Comparison of ENCODE assay signal across 11 cellular contexts in the genomic region with DNA sequence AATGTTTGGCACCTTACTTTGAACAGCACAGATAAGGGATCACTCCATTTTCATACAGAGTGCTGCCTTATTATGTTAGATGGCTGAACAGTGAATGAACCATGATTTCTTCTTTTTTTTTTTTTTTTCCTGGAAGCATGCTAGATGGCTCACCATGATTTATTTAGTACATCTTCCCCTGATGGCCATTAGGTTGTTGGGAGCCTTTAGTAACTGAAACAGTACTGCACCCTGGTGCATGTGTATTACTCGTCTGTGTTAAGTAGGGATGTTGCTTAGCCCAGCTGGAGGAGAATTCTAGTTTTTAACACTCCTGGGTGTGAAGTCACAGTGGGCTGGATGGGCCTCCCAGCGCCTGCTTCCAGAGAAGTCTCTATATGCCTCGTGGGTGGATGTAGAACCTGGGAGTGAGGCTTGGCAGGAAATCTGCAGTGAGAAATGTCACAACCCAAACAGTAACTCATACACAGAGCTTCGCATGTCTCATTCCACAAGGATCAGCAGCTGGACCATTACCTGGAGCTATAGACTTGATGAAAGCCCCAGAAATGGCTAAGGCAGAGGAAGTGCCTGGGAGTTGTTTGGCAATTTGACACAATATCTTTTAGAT. TPM values are rescaled to one million over a fixed set of nuclear protein-coding genes. Genes with fewer than 3 reads are reported as not detected.
DNase-seq lines count a peak whose midpoint lies in the region; ATAC-seq and TF ChIP-seq lines count a peak whose summit lies in the region.
"Had no signal": no experiment of that assay in that cellular context is flagged by ENCODE, and none has a peak within 500 bp of the region (broad histone marks: within the 10 kb centered on the region; RNA-seq: fewer than 3 reads in every experiment).

No MANE protein-coding gene starts in this region.

- peak overlapping the region in 2 of 3 donors; percentile 70 to 80 for H3K27ac Mint-ChIP-seq in CD4-positive, CD25-positive, alpha-beta regulatory T cell

- H3K9me3 ChIP-seq in CD4-positive, CD25-positive, alpha-beta regulatory T cell (ENCODE audit: control insufficient read depth in 2 of 2, low read length in 2 of 2): no peaks in the 10 kb centered on the region
- H3K9me3 ChIP-seq in Karpas-422 (ENCODE audit: low read length): no peaks in the 10 kb centered on the region

- in situ Hi-C loops in brain microvascular endothelial cell (cut with HindIII; ENCODE audit: low pct_ligation_motif_present, low sequenced_read_pairs): no loop called here

- H3K27ac ChIP-seq in CD4-positive, CD25-positive, alpha-beta regulatory T cell (ENCODE audit: insufficient read depth, low read length, poor library complexity, severe bottlenecking): no peak overlapping the region
- H3K27ac ChIP-seq in HL-60 (replicated peaks) (0 out of 2 replicates have a peak overlapping the region, but pooled peaks have one; percentile 15), brain microvascular endothelial cell (peak overlapping the region; percentile 68), Karpas-422 (ENCODE audit: low read length) (no peak overlapping the region)

- no peaks in the 10 kb centered on the region for H3K36me3 Mint-ChIP-seq in CD4-positive, CD25-positive, alpha-beta regulatory T cell

- peaks cover 0 to 28% (median 19%) of the 10 kb centered on the region in 4 donors for H3K4me1 Mint-ChIP-seq in CD4-positive, CD25-positive, alpha-beta regulatory T cell

- TF ChIP-seq CTCF in HL-60 (IDR thresholded peaks at IDR 0.05; ENCODE audit: insufficient read depth, low read length) (no peak), brain microvascular endothelial cell (IDR thresholded peaks at IDR 0.05; ENCODE audit: low read depth, low read length, missing control alignments) (no peak)

- H4K20me1 ChIP-seq in Karpas-422 (ENCODE audit: insufficient read depth, low read depth, low read length): no peaks in the 10 kb centered on the region

- DNase-seq in CD4-positive, CD25-positive, alpha-beta regulatory T cell: no peak
- no peak for DNase-seq in HL-60 (ENCODE audit: low read depth in 1 of 2, low spot score in 1 of 2)
- no peak for DNase-seq in brain microvascular endothelial cell
- DNase-seq in middle frontal gyrus (ENCODE audit: extremely low spot score, low spot score): peak; percentile 41
- DNase-seq in GOT3 (lab: John Stamatoyannopoulos, UW): no peak
- no peak for DNase-seq in Karpas-422
- no peak for DNase-seq in NCI-H128 (lab: John Stamatoyannopoulos, UW; ENCODE audit: unreplicated experiment)
- DNase-seq: activated B cell treated with CpG ODN at 0.5 μM for 24 hours, cerebellar nuclear complex had no signal

- no peaks in the 10 kb centered on the region for H3K79me2 ChIP-seq in Karpas-422 (ENCODE audit: low read length)

- no peak for ATAC-seq in CD4-positive, CD25-positive, alpha-beta regulatory T cell (ENCODE audit: low read depth in 2 of 2)
- no peak for ATAC-seq in GM21825 (IDR thresholded peaks at IDR 0.05; ENCODE audit: unreplicated experiment)

- H3K27me3 Mint-ChIP-seq in CD4-positive, CD25-positive, alpha-beta regulatory T cell: peaks cover 4% of the 10 kb centered on the region
- H3K27me3 Mint-ChIP-seq: activated B cell treated with CpG ODN at 0.5 μM for 24 hours had no signal

- H3K27me3 ChIP-seq in CD4-positive, CD25-positive, alpha-beta regulatory T cell (ENCODE audit: control insufficient read depth, insufficient read depth, low read length): no peaks in the 10 kb centered on the region
- H3K27me3 ChIP-seq in HL-60 (ENCODE audit: insufficient read depth, poor library complexity, severe bottlenecking) (no peaks in the 10 kb centered on the region), brain microvascular endothelial cell (replicated peaks) (no peaks in the 10 kb centered on the region), Karpas-422 (ENCODE audit: low read length) (no peaks in the 10 kb centered on the region)

- H2AFZ ChIP-seq in Karpas-422 (ENCODE audit: low read length): no peak overlapping the region

- H3K9me2 ChIP-seq in Karpas-422 (replicated peaks; ENCODE audit: insufficient read depth, low read length): no peaks in the 10 kb centered on the region

- H3K9ac ChIP-seq in Karpas-422 (ENCODE audit: low read length): no peak overlapping the region

- H3K9me3 Mint-ChIP-seq in CD4-positive, CD25-positive, alpha-beta regulatory T cell: no peaks in the 10 kb centered on the region
- H3K9me3 Mint-ChIP-seq: activated B cell treated with CpG ODN at 0.5 μM for 24 hours had no signal

- no peak overlapping the region for H3K4me3 Mint-ChIP-seq in CD4-positive, CD25-positive, alpha-beta regulatory T cell

- no peaks in the 10 kb centered on the region for H3K36me3 ChIP-seq in CD4-positive, CD25-positive, alpha-beta regulatory T cell (ENCODE audit: control insufficient read depth, insufficient read depth, low read length)
- H3K36me3 ChIP-seq in brain microvascular endothelial cell (replicated peaks) (no peaks in the 10 kb centered on the region), Karpas-422 (ENCODE audit: insufficient read depth, low read length) (no peaks in the 10 kb centered on the region)

- no peak overlapping the region for H3K4me2 ChIP-seq in Karpas-422 (ENCODE audit: low read depth, low read length, poor library complexity, severe bottlenecking)

- H3K4me1 ChIP-seq in CD4-positive, CD25-positive, alpha-beta regulatory T cell (ENCODE audit: control insufficient read depth, insufficient read depth, low read length, poor library complexity, severe bottlenecking): peaks cover 22% of the 10 kb centered on the region
- H3K4me1 ChIP-seq in Karpas-422 (ENCODE audit: low read length): peaks cover 4% of the 10 kb centered on the region; the same call in 1 of the 2 replicates

- no peak overlapping the region for H3K4me3 ChIP-seq in CD4-positive, CD25-positive, alpha-beta regulatory T cell (ENCODE audit: low read depth, low read length)
- H3K4me3 ChIP-seq in HL-60 (replicated peaks; ENCODE audit: insufficient read depth, low read length) (no peak overlapping the region), brain microvascular endothelial cell (ENCODE audit: low read depth, low read length) (no peak overlapping the region), Karpas-422 (ENCODE audit: low read length) (no peak overlapping the region)

RNA-seq across cellular contexts. Expression of a gene that starts 29.0 kb away (rescaled TPM):
- total RNA-seq in CD4-positive, CD25-positive, alpha-beta regulatory T cell: not detected
- polyA plus RNA-seq in CD4-positive, CD25-positive, alpha-beta regulatory T cell: not detected
- total RNA-seq in Karpas-422 (2014; rRNA removed; shearing (Covaris generic); ENCODE audit: low replicate concordance): not detected in 2 replicates
- polyA plus RNA-seq: neural cell had no signal

RNA-seq across cellular contexts. Expression of a gene that starts 46.1 kb away (rescaled TPM):
- 130 TPM for total RNA-seq in CD4-positive, CD25-positive, alpha-beta regulatory T cell
- polyA plus RNA-seq in CD4-positive, CD25-positive, alpha-beta regulatory T cell: 10 to 100 TPM; 18.1 to 30.7 (median 24.9) TPM
- total RNA-seq in Karpas-422 (2014; rRNA removed; shearing (Covaris generic); ENCODE audit: low replicate concordance): 24.6 and 48.4 TPM in 2 replicates

Comparison
In these comparisons a context has a peak if more than half of its experiments do, and no peak if none do; other contexts are left out.
1. H3K27ac ChIP-seq: peak in HL-60 (single experiment) and brain microvascular endothelial cell (single experiment); none in CD4-positive, CD25-positive, alpha-beta regulatory T cell (single experiment) and Karpas-422 (single experiment).